Comparison of ENCODE assay signal across 8 cellular contexts in genomic region chr19:40603719-40604646, GRCh38. TPM values are rescaled to one million over a fixed set of nuclear protein-coding genes. Genes with fewer than 3 reads are reported as not detected.
DNase-seq lines count a peak whose midpoint lies in the region; ATAC-seq and TF ChIP-seq lines count a peak whose summit lies in the region.

No MANE protein-coding gene starts in this region.

- H3K9me3 Mint-ChIP-seq in CD14-positive monocyte: peaks cover 3 to 34% (median 23%) of the 10 kb centered on the region in 7 donors
- H3K9me3 Mint-ChIP-seq in effector memory CD8-positive, alpha-beta T cell: no peaks in the 10 kb centered on the region

- peak; percentile 63 for ATAC-seq in GM19455 (IDR thresholded peaks at IDR 0.05; ENCODE audit: unreplicated experiment)
- peak; percentile 43 for ATAC-seq in HG03575 (IDR thresholded peaks at IDR 0.05; ENCODE audit: extremely low read depth, insufficient number of reproducible peaks, low FRiP score, unreplicated experiment)
- ATAC-seq in effector memory CD8-positive, alpha-beta T cell (replicated peaks): peak; percentile 65

- peak overlapping the region in 4 of 7 donors; percentile 34 to 57 (median 50) for H3K27ac Mint-ChIP-seq in CD14-positive monocyte
- H3K27ac Mint-ChIP-seq in effector memory CD8-positive, alpha-beta T cell: peak overlapping the region; percentile 79 to 96

- DNase-seq in CD14-positive monocyte (ENCODE audit: low spot score): peak; percentile 90
- peak; percentile 97 for DNase-seq in NOMO-1 (lab: John Stamatoyannopoulos, UW; ENCODE audit: unreplicated experiment in 2 of 2)
- DNase-seq in activated CD8-positive, alpha-beta memory T cell treated with anti-CD3 and anti-CD28 coated beads for 4 hours (ENCODE audit: low read depth in 2 of 2): peak; percentile 90 to 95
- DNase-seq in effector memory CD8-positive, alpha-beta T cell: peak; percentile 97 to 99 (median 98)
- peak; percentile 87 for DNase-seq in medulla oblongata (ENCODE audit: extremely low spot score)
- peak; percentile 92 for DNase-seq in stimulated activated CD8-positive, alpha-beta memory T cell treated with anti-CD3 and anti-CD28 coated beads, Interleukin-12 subunit alpha, Interleukin-12 subunit beta, amount 100 ng/mL, for 1 hour (ENCODE audit: low read depth)

- peak overlapping the region; percentile 73 to 91 for H3K4me3 Mint-ChIP-seq in CD14-positive monocyte
- peak overlapping the region; percentile 85 to 89 for H3K4me3 Mint-ChIP-seq in effector memory CD8-positive, alpha-beta T cell

- TF ChIP-seq CTCF in CD14-positive monocyte (IDR thresholded peaks at IDR 0.05): no peak

- intact Hi-C loops in CD14-positive monocyte (cut with micrococcal nuclease): loop anchor here (5.0 to 10.0 kb wide), 3 partner anchors 37 to 299 kb away; no protein-coding TSS in a partner anchor

- H3K36me3 Mint-ChIP-seq in CD14-positive monocyte: peaks cover 10 to 23% of the 10 kb centered on the region in 2 donors
- H3K36me3 Mint-ChIP-seq in effector memory CD8-positive, alpha-beta T cell (ENCODE audit: insufficient read depth): peaks cover 14% of the 10 kb centered on the region

- peaks cover 78 to 97% (median 92%) of the 10 kb centered on the region in 3 donors for H3K27me3 Mint-ChIP-seq in CD14-positive monocyte (ENCODE audit: low read depth in 3 of 3)
- peaks cover 22 to 40% of the 10 kb centered on the region in 2 donors for H3K27me3 Mint-ChIP-seq in effector memory CD8-positive, alpha-beta T cell

- H3K4me1 Mint-ChIP-seq in CD14-positive monocyte: peaks cover 65% of the 10 kb centered on the region
- H3K4me1 Mint-ChIP-seq in effector memory CD8-positive, alpha-beta T cell (ENCODE audit: low read depth in 2 of 2): peaks cover 59 to 64% of the 10 kb centered on the region in 2 donors

RNA-seq across cellular contexts. Expression of gene LTBP4, which starts 2.8 kb away (rescaled TPM):
- polyA plus RNA-seq in CD14-positive monocyte: 1 to 10 TPM; 3.8 to 8.0 TPM

RNA-seq across cellular contexts. Expression of gene SHKBP1, which starts 27.3 kb away (rescaled TPM):
- polyA plus RNA-seq in CD14-positive monocyte: 100 to 1,000 TPM; 234 to 284 TPM

Comparison
In these comparisons a context has a peak if more than half of its experiments do, and no peak if none do; other contexts are left out.
1. Peak in every context shown above with its lines: DNase-seq and ATAC-seq.